In the genomic region with DNA sequence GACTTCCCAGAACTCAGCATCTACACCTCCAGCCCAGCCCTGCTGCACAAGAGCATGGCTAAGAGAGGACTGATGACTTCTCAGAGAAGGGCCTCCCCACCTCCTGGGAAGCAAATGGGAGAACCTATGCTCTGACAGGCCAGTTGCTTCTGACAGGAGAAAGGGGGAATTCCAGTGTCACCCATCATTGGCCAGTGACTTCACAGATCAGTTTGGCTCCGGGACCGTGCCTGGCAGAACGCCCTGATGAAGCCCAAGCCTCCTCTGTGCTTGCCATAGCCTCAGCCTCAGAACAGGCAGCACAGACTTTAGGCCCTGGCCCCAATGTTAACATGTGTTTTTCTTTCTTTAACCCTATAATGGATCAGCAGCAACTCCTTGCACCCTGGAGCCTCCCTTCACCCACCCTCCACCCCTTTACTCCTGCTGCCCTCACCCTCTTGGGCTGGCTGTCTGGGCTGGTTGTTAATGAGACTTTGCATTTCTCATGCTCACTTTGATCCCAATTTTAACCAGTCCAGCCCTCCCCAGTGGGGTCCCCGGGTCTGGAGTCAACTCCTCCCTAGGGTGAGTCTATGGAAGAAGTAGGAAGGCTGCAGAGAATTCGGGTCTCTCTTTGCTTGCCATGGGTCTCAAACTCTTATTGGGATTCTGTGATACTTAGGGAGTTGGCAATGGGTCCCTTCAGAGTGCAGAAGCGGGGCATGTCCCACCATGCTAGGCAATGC, we compare ENCODE assay signal across 27 cellular contexts. TPM values are rescaled to one million over a fixed set of nuclear protein-coding genes. Genes with fewer than 3 reads are reported as not detected.
DNase-seq lines count a peak whose midpoint lies in the region; ATAC-seq and TF ChIP-seq lines count a peak whose summit lies in the region.
"Had no signal": no experiment of that assay in that cellular context is flagged by ENCODE, and none has a peak within 500 bp of the region (broad histone marks: within the 10 kb centered on the region; RNA-seq: fewer than 3 reads in every experiment).

No MANE protein-coding gene starts in this region.

- ATAC-seq in heart right ventricle (peak in 6 of 8 donors; percentile 30 to 81 (median 39)), GM18858 (IDR thresholded peaks at IDR 0.05; ENCODE audit: unreplicated experiment) (no peak)
- no peak for ATAC-seq in naive thymus-derived CD8-positive, alpha-beta T cell
- ATAC-seq: A549; activated CD4-positive, CD25-positive, alpha-beta regulatory T cell treated with anti-CD3 and anti-CD28 coated beads, Interleukin-2, amount 50 U/mL, for 24 hours had no signal

- POLR2A ChIA-PET in naive thymus-derived CD8-positive, alpha-beta T cell (lab: Charles Lee) = no interaction called here

- peaks cover 0 to 5% (median 2%) of the 10 kb centered on the region in 4 donors for H3K4me1 Mint-ChIP-seq in naive thymus-derived CD8-positive, alpha-beta T cell
- H3K4me1 Mint-ChIP-seq: central memory CD8-positive, alpha-beta T cell; IgD-negative memory B cell had no signal

- DNase-seq in heart right ventricle (peak; percentile 39 to 42), cardiac septum (ENCODE audit: low spot score) (no peak), cardiac fibroblast (ENCODE audit: low read depth in 2 of 2) (peak; percentile 35 to 59), kidney glomerular epithelial cell (lab: John Stamatoyannopoulos, UW) (peak; percentile 54), AML-193 (lab: John Stamatoyannopoulos, UW) (no peak), Karpas-422 (no peak)
- DNase-seq in naive thymus-derived CD8-positive, alpha-beta T cell = no peak
- DNase-seq: activated CD4-positive, alpha-beta memory T cell treated with anti-CD3 and anti-CD28 coated beads, Interleukin-2, amount 10 ng/mL, durations not matched to agents 7 days and 5 days; activated naive CD4-positive, alpha-beta T cell treated with Interleukin-2 at 50 U/mL for 16 hours; activated T-cell treated with anti-CD3 and anti-CD28 coated beads, Interleukin-2, amount 50 U/mL, for 24 hours; Caco-2; DND-41; foreskin fibroblast; GM23248; hypothalamus; NCI-H1694 treated with DMSO at 0.1 percent for 48 hours; NCI-H526; stimulated activated CD4-positive, alpha-beta T cell treated with anti-CD3 and anti-CD28 coated beads, Interleukin-4, amount 100 ng/mL, for 24 hours; stimulated activated naive CD4-positive, alpha-beta T cell treated with Interleukin-2 at 50 U/mL for 16 hours had no signal

- H3K9me3 Mint-ChIP-seq in naive thymus-derived CD8-positive, alpha-beta T cell = no peaks in the 10 kb centered on the region
- H3K9me3 Mint-ChIP-seq: activated T-cell treated with anti-CD3 and anti-CD28 coated beads, Interleukin-2, amount 50 U/mL, for 24 hours; central memory CD8-positive, alpha-beta T cell; IgD-negative memory B cell had no signal

- H3K4me1 ChIP-seq in heart right ventricle (peaks cover 0 to 16% (median 7%) of the 10 kb centered on the region in 9 donors), Karpas-422 (ENCODE audit: low read length) (peaks cover 7% of the 10 kb centered on the region; the same call in 1 of the 2 replicates)
- H3K4me1 ChIP-seq: A549 had no signal

- H3K27me3 ChIP-seq in heart right ventricle (no peaks in the 10 kb centered on the region), Karpas-422 (ENCODE audit: low read length) (no peaks in the 10 kb centered on the region)
- H3K27me3 ChIP-seq: BLaER1 treated with 17β-estradiol and CSF1 and Interleukin-3, amounts not matched to agents 10 nM and 100 nM; tibial artery had no signal

- intact Hi-C loops in heart right ventricle (cut with DNase I) = no loop called here
- intact Hi-C loops in cardiac septum (cut with DNase I) = no loop called here

- H3K9me3 ChIP-seq in heart right ventricle (no peaks in the 10 kb centered on the region), Karpas-422 (ENCODE audit: low read length) (no peaks in the 10 kb centered on the region)
- H3K9me3 ChIP-seq: A549; BLaER1 treated with 17β-estradiol and CSF1 and Interleukin-3, amounts not matched to agents 10 nM and 100 nM; Caco-2; tibial artery had no signal

- H3K36me3 ChIP-seq in heart right ventricle (no peaks in the 10 kb centered on the region), Karpas-422 (ENCODE audit: insufficient read depth, low read length) (no peaks in the 10 kb centered on the region)
- H3K36me3 ChIP-seq: BLaER1 treated with 17β-estradiol and CSF1 and Interleukin-3, amounts not matched to agents 10 nM and 100 nM; tibial artery had no signal

- 54 to 55% methylated on average over 6 of the region's 6 CpGs for WGBS in heart right ventricle, 2 donors

- H3K27ac Mint-ChIP-seq in naive thymus-derived CD8-positive, alpha-beta T cell = no peak overlapping the region
- H3K27ac Mint-ChIP-seq: activated CD4-positive, alpha-beta memory T cell treated with anti-CD3 and anti-CD28 coated beads, Interleukin-2, amount 10 ng/mL, durations not matched to agents 7 days and 5 days; activated T-cell treated with anti-CD3 and anti-CD28 coated beads, Interleukin-2, amount 50 U/mL, for 24 hours; IgD-negative memory B cell had no signal

- H3K9me2 ChIP-seq in Karpas-422 (replicated peaks; ENCODE audit: insufficient read depth, low read length) = no peaks in the 10 kb centered on the region

- H3K36me3 Mint-ChIP-seq in naive thymus-derived CD8-positive, alpha-beta T cell = no peaks in the 10 kb centered on the region

- TF ChIP-seq CTCF in heart right ventricle (IDR thresholded peaks at IDR 0.05) (no peak), cardiac fibroblast (IDR thresholded peaks at IDR 0.05; ENCODE audit: low read depth, low read length) (no peak)

- H3K27me3 Mint-ChIP-seq in naive thymus-derived CD8-positive, alpha-beta T cell = no peaks in the 10 kb centered on the region
- H3K27me3 Mint-ChIP-seq: activated CD4-positive, alpha-beta memory T cell treated with anti-CD3 and anti-CD28 coated beads, Interleukin-2, amount 10 ng/mL, durations not matched to agents 7 days and 5 days; activated T-cell treated with anti-CD3 and anti-CD28 coated beads, Interleukin-2, amount 50 U/mL, for 24 hours; central memory CD8-positive, alpha-beta T cell had no signal

- H3K27ac ChIP-seq in heart right ventricle (peak overlapping the region in 1 of 10 donors; percentile 15), Karpas-422 (ENCODE audit: low read length) (no peak overlapping the region)
- H3K27ac ChIP-seq: BLaER1 treated with 17β-estradiol and CSF1 and Interleukin-3, amounts not matched to agents 10 nM and 100 nM; GM23248; tibial artery had no signal

- no peak overlapping the region for H2AFZ ChIP-seq in Karpas-422 (ENCODE audit: low read length)
- H2AFZ ChIP-seq: GM23248 had no signal

- H3K79me2 ChIP-seq in Karpas-422 (ENCODE audit: low read length) = no peaks in the 10 kb centered on the region

- no peak overlapping the region for H3K4me2 ChIP-seq in Karpas-422 (ENCODE audit: low read depth, low read length, poor library complexity, severe bottlenecking)
- H3K4me2 ChIP-seq: A549 had no signal

- H3K4me3 ChIP-seq in heart right ventricle = no peak overlapping the region
- no peak overlapping the region for H3K4me3 ChIP-seq in cardiac fibroblast (replicated peaks in 1 of 2; ENCODE audit: low read depth in 2 of 2, low read length in 2 of 2)
- H3K4me3 ChIP-seq in Karpas-422 (ENCODE audit: low read length) = no peak overlapping the region
- H3K4me3 ChIP-seq: A549; BLaER1 treated with 17β-estradiol and CSF1 and Interleukin-3, amounts not matched to agents 10 nM and 100 nM; GM23248; lung; tibial artery had no signal

- H3K9ac ChIP-seq in Karpas-422 (ENCODE audit: low read length) = no peak overlapping the region
- H3K9ac ChIP-seq: BLaER1 treated with 17β-estradiol and CSF1 and Interleukin-3, amounts not matched to agents 10 nM and 100 nM; GM23248 had no signal

- H3K4me3 Mint-ChIP-seq in naive thymus-derived CD8-positive, alpha-beta T cell = no peak overlapping the region
- H3K4me3 Mint-ChIP-seq: activated CD4-positive, alpha-beta memory T cell treated with anti-CD3 and anti-CD28 coated beads, Interleukin-2, amount 10 ng/mL, durations not matched to agents 7 days and 5 days; activated T-cell treated with anti-CD3 and anti-CD28 coated beads, Interleukin-2, amount 50 U/mL, for 24 hours; central memory CD8-positive, alpha-beta T cell; IgD-negative memory B cell had no signal

- no peaks in the 10 kb centered on the region for H4K20me1 ChIP-seq in Karpas-422 (ENCODE audit: insufficient read depth, low read depth, low read length)
- H4K20me1 ChIP-seq: BLaER1 treated with 17β-estradiol and CSF1 and Interleukin-3, amounts not matched to agents 10 nM and 100 nM had no signal

RNA-seq across cellular contexts. Expression of a gene that starts 42.7 kb away (rescaled TPM):
- total RNA-seq in heart right ventricle (10 to 100 TPM in 9 of 10 donors, 1 to 10 TPM in 1; 8.1 to 26.5 (median 16.1) TPM), cardiac septum (16.3 TPM)
- 1 to 10 TPM; 1.4 to 4.2 TPM for polyA plus RNA-seq in heart right ventricle
- total RNA-seq in naive thymus-derived CD8-positive, alpha-beta T cell = 1 to 10 TPM; 9.4 to 9.7 TPM
- polyA plus RNA-seq in naive thymus-derived CD8-positive, alpha-beta T cell = 1 to 10 TPM in 2 of 3 donors, under 1 TPM in 1; 0.98 to 2.2 (median 1.6) TPM
- total RNA-seq in Karpas-422 (2014; rRNA removed; shearing (Covaris generic); ENCODE audit: low replicate concordance) = 8.0 and 16.7 TPM in 2 replicates

RNA-seq across cellular contexts. Expression of a gene that starts 53.8 kb away (rescaled TPM):
- total RNA-seq in heart right ventricle (1 to 10 TPM in 2 of 10 donors, under 1 TPM in 3, not detected in 5; 0.12 to 2.1 (median 0.23) TPM), cardiac septum (not detected)
- polyA plus RNA-seq in heart right ventricle = under 1 TPM in 1 of 2 donors, not detected in 1; 0.04 TPM
- total RNA-seq in naive thymus-derived CD8-positive, alpha-beta T cell = under 1 TPM in 1 of 2 experiments, not detected in 1; 0.16 TPM
- under 1 TPM in 1 of 3 donors, not detected in 2; 0.60 TPM for polyA plus RNA-seq in naive thymus-derived CD8-positive, alpha-beta T cell
- 25.9 and 35.0 TPM in 2 replicates for total RNA-seq in Karpas-422 (2014; rRNA removed; shearing (Covaris generic); ENCODE audit: low replicate concordance)
- polyA plus RNA-seq: IgD-negative memory B cell had no signal

Comparison
In these comparisons a context has a peak if more than half of its experiments do, and no peak if none do; other contexts are left out.
1. DNase-seq: peak in heart right ventricle (2 of 2), cardiac fibroblast (2 of 2) and kidney glomerular epithelial cell (single experiment); none in cardiac septum (single experiment), AML-193 (0 of 2), naive thymus-derived CD8-positive, alpha-beta T cell (0 of 10) and Karpas-422 (single experiment).
2. ATAC-seq: peak in heart right ventricle (6 of 8); none in naive thymus-derived CD8-positive, alpha-beta T cell (0 of 2) and GM18858 (single experiment).